41 cellular contexts compared by ENCODE assay signal in genomic region chr1:204979306-204979705, GRCh38.
"Had no signal": no experiment of that assay in that cellular context is flagged by ENCODE, and none has a peak within 500 bp of the region (broad histone marks: within the 10 kb centered on the region; RNA-seq: fewer than 3 reads in every experiment).

No MANE protein-coding gene starts in this region.

- H3K4me3 ChIP-seq: adrenal gland, cardiac muscle cell had no signal

- H3K27me3 Mint-ChIP-seq: brain had no signal

- H3K4me1 ChIP-seq: adrenal gland had no signal

- H3K27ac Mint-ChIP-seq: activated CD4-positive, alpha-beta memory T cell treated with anti-CD3 and anti-CD28 coated beads, Interleukin-2, amount 10 ng/mL, durations not matched to agents 7 days and 5 days; activated CD4-positive, alpha-beta T cell treated with anti-CD3 and anti-CD28 coated beads for 36 hours; activated CD4-positive, alpha-beta T cell treated with anti-CD3 and anti-CD28 coated beads, Interleukin-2, amount 10 ng/mL, durations not matched to agents 7 days and 5 days; activated CD8-positive, alpha-beta memory T cell treated with anti-CD3 and anti-CD28 coated beads, Interleukin-2, amount 10 ng/mL, durations not matched to agents 7 days and 5 days; activated CD8-positive, alpha-beta T cell treated with anti-CD3 and anti-CD28 coated beads, Interleukin-2, amount 10 ng/mL, durations not matched to agents 7 days and 5 days; activated naive CD4-positive, alpha-beta T cell treated with anti-CD3 and anti-CD28 coated beads for 36 hours; activated naive CD4-positive, alpha-beta T cell treated with anti-CD3 and anti-CD28 coated beads, Interleukin-2, amount 50 U/mL, for 72 hours; activated naive CD8-positive, alpha-beta T cell treated with anti-CD3 and anti-CD28 coated beads for 36 hours; activated T-cell treated with anti-CD3 and anti-CD28 coated beads, Interleukin-2, amount 50 U/mL, for 72 hours; activated T-helper 1 cell treated with anti-CD3 and anti-CD28 coated beads, Interleukin-12 subunit alpha, Interleukin-12 subunit beta, Interleukin-2, Interleukin-4 antibody, amounts not matched to agents 30 ng/mL and 10 ng/mL and 1 ng/mL, durations not matched to agents 14 hours and 24 hours and 36 hours; activated T-helper 17 cell treated with anti-CD3 and anti-CD28 coated beads, Interleukin-2, amount 50 U/mL, for 72 hours; T-helper 1 cell treated with Interleukin-12 subunit alpha and Interleukin-12 subunit beta and Interleukin-4 antibody, amounts not matched to agents 30 μg/mL and 1 μg/mL, for 36 hours; T-helper 2 cell treated with Interferon-gamma antibody and Interleukin-4, amounts not matched to agents 5 μg/mL and 100 μg/mL, for 36 hours; WTC11 had no signal

- H3K27ac ChIP-seq: cardiac muscle cell, VCaP had no signal

- H3K4me1 Mint-ChIP-seq: activated naive CD8-positive, alpha-beta T cell treated with anti-CD3 and anti-CD28 coated beads for 36 hours; brain; central memory CD8-positive, alpha-beta T cell; WTC11 had no signal

- FAIRE-seq: bronchial epithelial cell, TTC549 had no signal

- H3K9me3 Mint-ChIP-seq: activated CD4-positive, alpha-beta memory T cell treated with anti-CD3 and anti-CD28 coated beads, Interleukin-2, amount 10 ng/mL, durations not matched to agents 7 days and 5 days; activated CD4-positive, alpha-beta T cell treated with anti-CD3 and anti-CD28 coated beads, Interleukin-2, amount 10 ng/mL, durations not matched to agents 7 days and 5 days; activated naive CD4-positive, alpha-beta T cell treated with anti-CD3 and anti-CD28 coated beads for 36 hours; activated naive CD4-positive, alpha-beta T cell treated with anti-CD3 and anti-CD28 coated beads, Interleukin-2, amount 50 U/mL, for 72 hours; activated naive CD8-positive, alpha-beta T cell treated with anti-CD3 and anti-CD28 coated beads for 36 hours; activated T-cell treated with anti-CD3 and anti-CD28 coated beads, Interleukin-2, amount 50 U/mL, for 4 hours; activated T-cell treated with anti-CD3 and anti-CD28 coated beads, Interleukin-2, amount 50 U/mL, for 72 hours; activated T-helper 1 cell treated with anti-CD3 and anti-CD28 coated beads, Interleukin-12 subunit alpha, Interleukin-12 subunit beta, Interleukin-2, Interleukin-4 antibody, amounts not matched to agents 30 ng/mL and 10 ng/mL and 1 ng/mL, durations not matched to agents 14 hours and 24 hours and 36 hours; activated T-helper 17 cell treated with anti-CD3 and anti-CD28 coated beads, Interleukin-2, amount 50 U/mL, for 72 hours; brain; central memory CD8-positive, alpha-beta T cell; T-helper 1 cell treated with Interleukin-12 subunit alpha and Interleukin-12 subunit beta and Interleukin-4 antibody, amounts not matched to agents 30 μg/mL and 1 μg/mL, for 36 hours; T-helper 2 cell treated with Interferon-gamma antibody and Interleukin-4, amounts not matched to agents 5 μg/mL and 100 μg/mL, for 36 hours; WTC11 had no signal

- DNase-seq: activated CD4-positive, alpha-beta memory T cell treated with anti-CD3 and anti-CD28 coated beads, Interleukin-2, amount 10 ng/mL, durations not matched to agents 7 days and 5 days; activated CD4-positive, alpha-beta T cell treated with anti-CD3 and anti-CD28 coated beads for 1 hour; activated CD4-positive, alpha-beta T cell treated with anti-CD3 and anti-CD28 coated beads for 36 hours; activated CD4-positive, alpha-beta T cell treated with anti-CD3 and anti-CD28 coated beads for 48 hours; activated CD4-positive, alpha-beta T cell treated with anti-CD3 and anti-CD28 coated beads, Interleukin-2, amount 10 ng/mL, durations not matched to agents 7 days and 5 days; activated CD4-positive, alpha-beta T cell treated with anti-CD3 and anti-CD28 coated beads, Interleukin-2, amount 50 U/mL, for 48 hours; activated CD4-positive, CD25-positive, alpha-beta regulatory T cell; activated CD8-positive, alpha-beta memory T cell treated with anti-CD3 and anti-CD28 coated beads for 24 hours; activated CD8-positive, alpha-beta memory T cell treated with anti-CD3 and anti-CD28 coated beads, Interleukin-2, amount 10 ng/mL, durations not matched to agents 7 days and 5 days; activated CD8-positive, alpha-beta memory T cell treated with anti-CD3 and anti-CD28 coated beads, Interleukin-2, amount 50 U/mL, for 48 hours; activated CD8-positive, alpha-beta T cell treated with anti-CD3 and anti-CD28 coated beads, Interleukin-2, amount 10 ng/mL, durations not matched to agents 7 days and 5 days; activated effector memory CD4-positive, alpha-beta T cell treated with anti-CD3 and anti-CD28 coated beads, Interleukin-2, amount 50 U/mL, for 16 hours; activated gamma-delta T cell treated with Interleukin-2 at 50 U/mL for 16 hours; activated naive CD4-positive, alpha-beta T cell; activated naive CD4-positive, alpha-beta T cell treated with anti-CD3 and anti-CD28 coated beads for 36 hours; activated naive CD4-positive, alpha-beta T cell treated with anti-CD3 and anti-CD28 coated beads, Interleukin-2, amount 50 U/mL, for 16 hours; activated naive CD8-positive, alpha-beta T cell treated with anti-CD3 and anti-CD28 coated beads for 36 hours; activated T-cell treated with anti-CD3 and anti-CD28 coated beads, Interleukin-2, amount 50 U/mL, for 1 hour; activated T-cell treated with anti-CD3 and anti-CD28 coated beads, Interleukin-2, amount 50 U/mL, for 4 hours; activated T-cell treated with anti-CD3 and anti-CD28 coated beads, Interleukin-2, amount 50 U/mL, for 72 hours; adrenal gland; amniotic stem cell; aorta; caudate nucleus; cerebellar nuclear complex; T-helper 1 cell; T-helper 2 cell; T-helper 9 cell had no signal

- H3K9me3 ChIP-seq: adrenal gland had no signal

- H3K27me3 ChIP-seq: adrenal gland had no signal

- H3K36me3 Mint-ChIP-seq: activated CD8-positive, alpha-beta memory T cell treated with anti-CD3 and anti-CD28 coated beads, Interleukin-2, amount 10 ng/mL, durations not matched to agents 7 days and 5 days; activated naive CD4-positive, alpha-beta T cell treated with anti-CD3 and anti-CD28 coated beads, Interleukin-2, amount 50 U/mL, for 72 hours; activated naive CD8-positive, alpha-beta T cell treated with anti-CD3 and anti-CD28 coated beads for 36 hours; WTC11 had no signal

- H3K36me3 ChIP-seq: cardiac muscle cell had no signal

- H3K4me3 Mint-ChIP-seq: activated CD4-positive, alpha-beta memory T cell treated with anti-CD3 and anti-CD28 coated beads, Interleukin-2, amount 10 ng/mL, durations not matched to agents 7 days and 5 days; activated CD4-positive, alpha-beta T cell treated with anti-CD3 and anti-CD28 coated beads for 36 hours; activated CD4-positive, alpha-beta T cell treated with anti-CD3 and anti-CD28 coated beads, Interleukin-2, amount 10 ng/mL, durations not matched to agents 7 days and 5 days; activated CD8-positive, alpha-beta memory T cell treated with anti-CD3 and anti-CD28 coated beads, Interleukin-2, amount 10 ng/mL, durations not matched to agents 7 days and 5 days; activated CD8-positive, alpha-beta T cell treated with anti-CD3 and anti-CD28 coated beads, Interleukin-2, amount 10 ng/mL, durations not matched to agents 7 days and 5 days; activated naive CD4-positive, alpha-beta T cell treated with anti-CD3 and anti-CD28 coated beads for 36 hours; activated naive CD8-positive, alpha-beta T cell treated with anti-CD3 and anti-CD28 coated beads for 36 hours; activated T-cell treated with anti-CD3 and anti-CD28 coated beads, Interleukin-2, amount 50 U/mL, for 4 hours; activated T-cell treated with anti-CD3 and anti-CD28 coated beads, Interleukin-2, amount 50 U/mL, for 72 hours; activated T-helper 1 cell treated with anti-CD3 and anti-CD28 coated beads, Interleukin-12 subunit alpha, Interleukin-12 subunit beta, Interleukin-2, Interleukin-4 antibody, amounts not matched to agents 30 ng/mL and 10 ng/mL and 1 ng/mL, durations not matched to agents 14 hours and 24 hours and 36 hours; activated T-helper 17 cell treated with anti-CD3 and anti-CD28 coated beads, Interleukin-2, amount 50 U/mL, for 72 hours; brain; central memory CD8-positive, alpha-beta T cell; T-helper 1 cell treated with Interleukin-12 subunit alpha and Interleukin-12 subunit beta and Interleukin-4 antibody, amounts not matched to agents 30 μg/mL and 1 μg/mL, for 36 hours; T-helper 2 cell treated with Interferon-gamma antibody and Interleukin-4, amounts not matched to agents 5 μg/mL and 100 μg/mL, for 36 hours; WTC11 had no signal

- ATAC-seq: activated CD4-positive, alpha-beta T cell treated with anti-CD3 and anti-CD28 coated beads for 36 hours; activated CD4-positive, CD25-positive, alpha-beta regulatory T cell treated with anti-CD3 and anti-CD28 coated beads, Interleukin-2, amount 50 U/mL, for 24 hours; activated CD8-positive, alpha-beta memory T cell treated with anti-CD3 and anti-CD28 coated beads, Interleukin-2, amount 10 ng/mL, durations not matched to agents 7 days and 5 days; activated CD8-positive, alpha-beta T cell treated with anti-CD3 and anti-CD28 coated beads, Interleukin-2, amount 10 ng/mL, durations not matched to agents 7 days and 5 days; activated naive CD4-positive, alpha-beta T cell treated with anti-CD3 and anti-CD28 coated beads, Interleukin-2, amount 50 U/mL, for 72 hours; activated T-cell treated with anti-CD3 and anti-CD28 coated beads, Interleukin-2, amount 50 U/mL, for 4 hours; activated T-cell treated with anti-CD3 and anti-CD28 coated beads, Interleukin-2, amount 50 U/mL, for 72 hours; activated T-helper 17 cell treated with anti-CD3 and anti-CD28 coated beads, Interleukin-2, amount 50 U/mL, for 72 hours; WTC11 had no signal
